27 cellular contexts compared by ENCODE assay signal in the genomic region with DNA sequence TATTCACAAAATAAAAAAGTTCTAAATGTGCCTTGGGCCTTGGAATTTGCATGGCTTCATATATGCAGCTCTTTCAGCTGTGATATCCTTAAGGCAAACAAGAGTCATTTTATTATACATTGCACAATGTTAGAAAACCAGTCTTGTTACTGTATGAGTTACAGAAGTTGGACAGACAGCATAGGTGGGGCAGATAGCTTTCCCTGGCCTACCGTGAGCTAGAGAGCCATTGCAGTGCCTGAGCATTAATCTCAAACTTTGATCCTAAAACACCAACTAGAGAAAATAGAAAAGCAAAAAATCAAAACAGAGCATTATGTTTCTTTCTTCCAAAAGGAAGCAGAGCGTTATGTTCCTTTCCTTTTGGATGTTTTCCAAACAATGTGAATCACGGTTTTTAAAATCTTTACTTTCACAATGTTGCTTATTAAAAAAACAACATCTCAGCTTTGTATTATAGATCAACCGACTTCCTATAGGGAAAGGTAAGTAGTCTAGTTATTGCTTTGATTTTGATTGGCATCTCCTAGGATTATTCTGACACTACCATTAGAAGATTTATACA. TPM values are rescaled to one million over a fixed set of nuclear protein-coding genes. Genes with fewer than 3 reads are reported as not detected.
DNase-seq lines count a peak whose midpoint lies in the region; ATAC-seq and TF ChIP-seq lines count a peak whose summit lies in the region.
"Had no signal": no experiment of that assay in that cellular context is flagged by ENCODE, and none has a peak within 500 bp of the region (broad histone marks: within the 10 kb centered on the region; RNA-seq: fewer than 3 reads in every experiment).

No MANE protein-coding gene starts in this region.

- H4K20me1 ChIP-seq in mammary epithelial cell (ENCODE audit: insufficient read depth, low read length): no peaks in the 10 kb centered on the region

- BruUV-seq in MCF 10A (replicated peaks; lab: Mats Ljungman, UMichigan): no TSS peak
- no TSS peak for BruUV-seq in mammary epithelial cell (replicated peaks; lab: Mats Ljungman, UMichigan)

- peaks cover 6% of the 10 kb centered on the region for H3K9me3 ChIP-seq in mammary epithelial cell (replicated peaks; ENCODE audit: insufficient read depth, low read length)
- no peaks in the 10 kb centered on the region for H3K9me3 ChIP-seq in mucosa of descending colon
- H3K9me3 ChIP-seq in upper lobe of right lung: no peaks in the 10 kb centered on the region
- H3K9me3 ChIP-seq: Peyer's patch, SJCRH30, thyroid gland had no signal

- H3K79me2 ChIP-seq in mammary epithelial cell (ENCODE audit: insufficient read depth, low read length): no peaks in the 10 kb centered on the region

- CTCF ChIA-PET in MCF 10A (lab: Yijun Ruan, JAX): interaction anchor here (0.6 to 0.7 kb wide), 2 partner anchors 181 to 184 kb away, joined by 3 read pairs; no protein-coding TSS in a partner anchor
- CTCF ChIA-PET in mammary epithelial cell (lab: Charles Lee; ENCODE audit: low non-redundant PET): no interaction called here

- WGBS in mammary epithelial cell (ENCODE audit: low coverage, missing lambda C conversion rate): 45% methylated on average over 4 of the region's 4 CpGs

- TF ChIP-seq CTCF in MCF 10A (IDR thresholded peaks at IDR 0.05; ENCODE audit: unreplicated experiment) (no peak), mammary epithelial cell (conservative IDR thresholded peaks at IDR 0.05 in 1 of 2, IDR thresholded peaks at IDR 0.05 in 1 of 2; ENCODE audit: extremely low read depth in 1 of 2, insufficient read depth in 1 of 2, low read depth in 1 of 2, low read length in 2 of 2) (no peak), mucosa of descending colon (IDR thresholded peaks at IDR 0.05) (no peak), upper lobe of right lung (IDR thresholded peaks at IDR 0.05) (no peak)

- no peaks in the 10 kb centered on the region for H3K9me3 Mint-ChIP-seq in MCF 10A (ENCODE audit: unreplicated experiment)
- H3K9me3 Mint-ChIP-seq: neural crest cell had no signal

- H3K4me3 ChIP-seq in mammary epithelial cell (replicated peaks in 1 of 3; ENCODE audit: insufficient read depth in 1 of 3, low read depth in 2 of 3, low read length in 3 of 3) (no peak overlapping the region), mucosa of descending colon (no peak overlapping the region), upper lobe of right lung (no peak overlapping the region)
- H3K4me3 ChIP-seq: Peyer's patch, SJCRH30, smooth muscle cell, thyroid gland had no signal

- H3K4me3 Mint-ChIP-seq in MCF 10A (ENCODE audit: unreplicated experiment): no peak overlapping the region
- H3K4me3 Mint-ChIP-seq: activated naive CD4-positive, alpha-beta T cell treated with anti-CD3 and anti-CD28 coated beads for 36 hours; activated T-cell treated with anti-CD3 and anti-CD28 coated beads, Interleukin-2, amount 50 U/mL, for 72 hours; CD8-positive, alpha-beta memory T cell; neural crest cell; stimulated activated naive B cell treated with anti-CD40 and anti-IgM and Interleukin-4, amounts not matched to agents 10 μg/mL and 1 μg/mL and 100 μg/mL, for 72 hours had no signal

- H3K36me3 Mint-ChIP-seq in MCF 10A (ENCODE audit: insufficient read depth, unreplicated experiment): no peaks in the 10 kb centered on the region
- H3K36me3 Mint-ChIP-seq: CD8-positive, alpha-beta memory T cell; stimulated activated naive B cell treated with anti-CD40 and anti-IgM and Interleukin-4, amounts not matched to agents 10 μg/mL and 1 μg/mL and 100 μg/mL, for 72 hours had no signal

- no peaks in the 10 kb centered on the region for H3K27me3 ChIP-seq in mammary epithelial cell (ENCODE audit: insufficient read depth, low read length)
- H3K27me3 ChIP-seq in upper lobe of right lung: no peaks in the 10 kb centered on the region
- H3K27me3 ChIP-seq: Peyer's patch, SJCRH30, thyroid gland had no signal

- in situ Hi-C loops in mammary epithelial cell (cut with MboI; ENCODE audit: low sequenced_read_pairs in 2 of 2): no loop called here

- peaks cover 15% of the 10 kb centered on the region for H3K4me1 Mint-ChIP-seq in MCF 10A (ENCODE audit: insufficient read depth, unreplicated experiment)
- H3K4me1 Mint-ChIP-seq: CD8-positive, alpha-beta memory T cell; neural crest cell had no signal

- H3K4me2 ChIP-seq in mammary epithelial cell (ENCODE audit: insufficient read depth, low read depth, low read length): no peak overlapping the region
- H3K4me2 ChIP-seq: smooth muscle cell had no signal

- no peak overlapping the region for H2AFZ ChIP-seq in mammary epithelial cell (ENCODE audit: low read depth, low read length)

- intact Hi-C loops in MCF 10A (cut with micrococcal nuclease) (no loop called here), mammary epithelial cell (cut with micrococcal nuclease) (no loop called here), mucosa of descending colon (cut with DNase I, micrococcal nuclease) (no loop called here), upper lobe of right lung (cut with DNase I) (no loop called here)

- no peaks in the 10 kb centered on the region for H3K36me3 ChIP-seq in mammary epithelial cell (ENCODE audit: insufficient read depth, low read length)
- no peaks in the 10 kb centered on the region for H3K36me3 ChIP-seq in mucosa of descending colon (ENCODE audit: low read depth)
- no peaks in the 10 kb centered on the region for H3K36me3 ChIP-seq in upper lobe of right lung
- H3K36me3 ChIP-seq: Peyer's patch, SJCRH30, thyroid gland had no signal

- H3K27me3 Mint-ChIP-seq in MCF 10A (ENCODE audit: insufficient read depth, unreplicated experiment): peaks cover under 1% of the 10 kb centered on the region
- H3K27me3 Mint-ChIP-seq: progenitor cell of endocrine pancreas had no signal

- ATAC-seq in esophagus mucosa: peak; percentile 80
- peak; percentile 97 for ATAC-seq in mucosa of descending colon
- ATAC-seq in upper lobe of right lung: peak; percentile 42
- ATAC-seq in GM21619 (IDR thresholded peaks at IDR 0.05; ENCODE audit: unreplicated experiment): no peak
- ATAC-seq: activated T-cell treated with anti-CD3 and anti-CD28 coated beads, Interleukin-2, amount 50 U/mL, for 72 hours; stimulated activated naive B cell treated with anti-CD40 and anti-IgM and Interleukin-4, amounts not matched to agents 10 μg/mL and 1 μg/mL and 100 μg/mL, for 72 hours had no signal

- DNase-seq in MCF 10A (ENCODE audit: unreplicated experiment): peak; percentile 43
- no peak for DNase-seq in mammary epithelial cell
- peak in 1 of 3 donors; percentile 61 for DNase-seq in mucosa of descending colon
- DNase-seq in upper lobe of right lung: no peak
- no peak for DNase-seq in NCI-H226
- no peak for DNase-seq in activated CD4-positive, alpha-beta T cell treated with anti-CD3 and anti-CD28 coated beads for 48 hours
- DNase-seq: activated CD4-positive, alpha-beta T cell treated with anti-CD3 and anti-CD28 coated beads for 4 hours; activated naive CD4-positive, alpha-beta T cell treated with anti-CD3 and anti-CD28 coated beads for 36 hours; activated T-cell treated with anti-CD3 and anti-CD28 coated beads, Interleukin-2, amount 50 U/mL, for 72 hours; aorta; CD8-positive, alpha-beta memory T cell; effector CD4-positive, alpha-beta T cell; midbrain; NCI-H1417 treated with DMSO at 0.1 percent for 48 hours; NCI-H510A treated with DMSO at 0.1 percent for 48 hours; SJCRH30; stimulated activated CD4-positive, alpha-beta T cell treated with anti-CD3 and anti-CD28 coated beads, Interleukin-2, amount 100 ng/mL, for 48 hours; stimulated activated naive B cell treated with anti-CD40 and anti-IgM and Interleukin-4, amounts not matched to agents 10 μg/mL and 1 μg/mL and 100 μg/mL, for 72 hours; thyroid gland had no signal

- H3K4me1 ChIP-seq in mammary epithelial cell (ENCODE audit: insufficient read depth, low read length) (no peaks in the 10 kb centered on the region), mucosa of descending colon (ENCODE audit: low read depth) (peaks cover 18% of the 10 kb centered on the region), upper lobe of right lung (no peaks in the 10 kb centered on the region)
- H3K4me1 ChIP-seq: SJCRH30, thyroid gland had no signal

- dilution Hi-C loops in mammary epithelial cell (cut with HindIII; ENCODE audit: low sequenced_read_pairs): no loop called here

- POLR2A ChIA-PET in MCF 10A (lab: Yijun Ruan, JAX): interaction anchor here (0.5 to 2.0 kb wide), 7 partner anchors 9 to 360 kb away, joined by 3 to 8 read pairs (median 4); partner anchors contain the start of gene ELAC2

- peak overlapping the region; percentile 49 for H3K27ac Mint-ChIP-seq in MCF 10A (ENCODE audit: low read depth, unreplicated experiment)
- H3K27ac Mint-ChIP-seq: activated naive CD4-positive, alpha-beta T cell treated with anti-CD3 and anti-CD28 coated beads for 36 hours; activated T-cell treated with anti-CD3 and anti-CD28 coated beads, Interleukin-2, amount 50 U/mL, for 72 hours; CD8-positive, alpha-beta memory T cell; progenitor cell of endocrine pancreas; stimulated activated naive B cell treated with anti-CD40 and anti-IgM and Interleukin-4, amounts not matched to agents 10 μg/mL and 1 μg/mL and 100 μg/mL, for 72 hours had no signal

- H3K9ac ChIP-seq in mammary epithelial cell (ENCODE audit: insufficient read depth, low read length): no peak overlapping the region

- H3K27ac ChIP-seq in mammary epithelial cell (ENCODE audit: insufficient read depth, low read depth, low read length) (no peak overlapping the region), upper lobe of right lung (no peak overlapping the region)
- H3K27ac ChIP-seq: 22Rv1, SJCRH30, thyroid gland had no signal

RNA-seq across cellular contexts. Expression of gene ARHGAP44, which starts 32.2 kb away (rescaled TPM):
- total RNA-seq in MCF 10A (2022) (0.42 and 1.3 TPM in 2 replicates), mammary epithelial cell (1 to 10 TPM; 1.1 to 4.3 TPM), esophagus mucosa (0.28 TPM), mucosa of descending colon (10 to 100 TPM; 34.4 to 92.3 (median 52.0) TPM), upper lobe of right lung (41.2 TPM)
- 0.12 TPM for polyA plus RNA-seq in mammary epithelial cell
- not detected for polyA minus RNA-seq in mammary epithelial cell
- total RNA-seq: CD8-positive, alpha-beta memory T cell; T-helper 1 cell treated with Interleukin-12 subunit alpha and Interleukin-12 subunit beta and Interleukin-4 antibody, amounts not matched to agents 30 ng/mL and 1 ng/mL, for 36 hours had no signal
- polyA plus RNA-seq: CD8-positive, alpha-beta memory T cell had no signal
